ENCODE assay signal across 16 cellular contexts in the genomic region with DNA sequence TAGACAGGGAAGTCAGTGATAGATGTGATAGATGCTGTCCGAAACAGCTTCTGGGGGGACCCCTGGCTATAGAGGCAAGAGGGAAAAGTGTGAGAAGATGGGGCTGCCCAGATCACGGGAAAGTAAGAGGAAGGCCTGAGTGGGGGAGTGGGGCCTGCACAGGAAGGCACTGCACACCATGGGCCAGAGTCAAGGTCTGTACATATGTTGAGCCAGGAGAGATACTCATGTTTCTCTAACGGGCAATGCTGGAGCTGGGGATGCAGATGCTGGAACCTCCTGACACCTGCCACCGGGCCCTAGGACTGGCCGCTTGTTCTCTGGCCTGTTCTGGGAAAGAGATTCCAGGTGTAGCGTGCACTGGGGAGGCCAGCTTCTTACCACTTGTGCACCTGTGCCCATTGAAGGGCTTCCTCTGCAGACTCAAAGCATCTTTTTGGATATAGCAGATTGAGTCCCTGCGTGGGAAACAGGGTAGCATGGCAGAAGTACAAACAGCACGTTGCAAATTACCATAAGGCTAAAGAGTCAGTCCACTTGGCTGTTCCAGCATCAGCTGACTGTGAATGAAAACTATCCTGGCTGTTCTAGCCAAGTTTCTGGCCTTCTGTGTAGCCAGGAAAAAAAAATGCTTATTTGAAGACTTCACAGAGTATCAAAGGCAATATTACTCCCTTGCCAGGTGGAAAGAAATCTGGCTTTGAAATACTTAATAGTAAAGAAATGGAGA.
DNase-seq lines count a peak whose midpoint lies in the region; ATAC-seq, FAIRE-seq and TF ChIP-seq lines count a peak whose summit lies in the region.
"Had no signal": no experiment of that assay in that cellular context is flagged by ENCODE, and none has a peak within 500 bp of the region (broad histone marks: within the 10 kb centered on the region; RNA-seq: fewer than 3 reads in every experiment).

No MANE protein-coding gene starts in this region.

- H3K36me3 ChIP-seq in mammary epithelial cell (ENCODE audit: insufficient read depth, low read length), result no peaks in the 10 kb centered on the region
- H3K36me3 ChIP-seq in mesenchymal stem cell (ENCODE audit: control insufficient read depth in 1 of 2, insufficient read depth in 2 of 2, low read depth in 1 of 2, low read length in 2 of 2), result no peaks in the 10 kb centered on the region
- no peaks in the 10 kb centered on the region for H3K36me3 ChIP-seq in H7 (replicated peaks; ENCODE audit: control insufficient read depth, insufficient read depth, low read length)
- H3K36me3 ChIP-seq: ovary, Peyer's patch had no signal

- no peak for TF ChIP-seq POLR2A in H54 (IDR thresholded peaks at IDR 0.05; ENCODE audit: low read depth, low read length)

- H3K27ac ChIP-seq in mammary epithelial cell (ENCODE audit: insufficient read depth, low read depth, low read length) (peak overlapping the region; percentile 87), mesenchymal stem cell (ENCODE audit: low read length, poor library complexity, severe bottlenecking) (no peak overlapping the region)
- H3K27ac ChIP-seq: coronary artery, ovary, Peyer's patch had no signal

- no peak overlapping the region for H2BK15ac ChIP-seq in mesenchymal stem cell (ENCODE audit: low read depth, poor library complexity, severe bottlenecking)

- no peak for FAIRE-seq in H54 (lab: Jason Lieb, UNC)

- H3K4me1 ChIP-seq in mammary epithelial cell (ENCODE audit: insufficient read depth, low read length) (peaks cover 42% of the 10 kb centered on the region), mesenchymal stem cell (ENCODE audit: control insufficient read depth, insufficient read depth, low read depth, low read length) (peaks cover 6% of the 10 kb centered on the region)
- H3K4me1 ChIP-seq: Peyer's patch had no signal

- H3K4me2 ChIP-seq in mammary epithelial cell (ENCODE audit: insufficient read depth, low read depth, low read length) (no peak overlapping the region), mesenchymal stem cell (ENCODE audit: low read length, poor library complexity, severe bottlenecking) (no peak overlapping the region)

- CTCF ChIA-PET in mammary epithelial cell (lab: Charles Lee; ENCODE audit: low non-redundant PET), result no interaction called here

- 83% methylated on average over 8 of the region's 8 CpGs for WGBS in mammary epithelial cell (ENCODE audit: low coverage, missing lambda C conversion rate)
- 94% methylated on average over 8 of the region's 8 CpGs for WGBS in mesenchymal stem cell

- no peak overlapping the region for H4K8ac ChIP-seq in mesenchymal stem cell (ENCODE audit: low read length)

- no peak overlapping the region for H2BK5ac ChIP-seq in mesenchymal stem cell (ENCODE audit: low read depth, low read length, poor library complexity, severe bottlenecking)

- H3K79me2 ChIP-seq in mammary epithelial cell (ENCODE audit: insufficient read depth, low read length), result no peaks in the 10 kb centered on the region

- TF ChIP-seq CTCF in mammary epithelial cell (conservative IDR thresholded peaks at IDR 0.05 in 1 of 2, IDR thresholded peaks at IDR 0.05 in 1 of 2; ENCODE audit: extremely low read depth in 1 of 2, insufficient read depth in 1 of 2, low read depth in 1 of 2, low read length in 2 of 2), result no peak

- no peak overlapping the region for H2BK120ac ChIP-seq in mesenchymal stem cell (ENCODE audit: low read depth, low read length)

- dilution Hi-C loops in mammary epithelial cell (cut with HindIII; ENCODE audit: low sequenced_read_pairs), result no loop called here

- no TSS peak for BruUV-seq in mammary epithelial cell (replicated peaks; lab: Mats Ljungman, UMichigan)

- H3K9ac ChIP-seq in mammary epithelial cell (ENCODE audit: insufficient read depth, low read length) (no peak overlapping the region), mesenchymal stem cell (ENCODE audit: low read length) (peak overlapping the region; percentile 42)

- H3K27me3 ChIP-seq in mammary epithelial cell (ENCODE audit: insufficient read depth, low read length) (no peaks in the 10 kb centered on the region), mesenchymal stem cell (ENCODE audit: control insufficient read depth in 1 of 2, insufficient read depth in 1 of 2, low read length in 2 of 2) (no peaks in the 10 kb centered on the region), H7 (ENCODE audit: control insufficient read depth, insufficient read depth, low read length) (no peaks in the 10 kb centered on the region)
- H3K27me3 ChIP-seq: ovary, Peyer's patch had no signal

- no peaks in the 10 kb centered on the region for H4K20me1 ChIP-seq in mammary epithelial cell (ENCODE audit: insufficient read depth, low read length)

- no peak overlapping the region for H2AK5ac ChIP-seq in mesenchymal stem cell (ENCODE audit: low read length, severe bottlenecking)

- H4K91ac ChIP-seq in mesenchymal stem cell (ENCODE audit: low read length), result peak overlapping the region; percentile 11

- no peak overlapping the region for H3K4me3 ChIP-seq in mammary epithelial cell (replicated peaks in 1 of 3; ENCODE audit: insufficient read depth in 1 of 3, low read depth in 2 of 3, low read length in 3 of 3)
- H3K4me3 ChIP-seq in mesenchymal stem cell (ENCODE audit: insufficient read depth in 1 of 2, low read depth in 1 of 2, low read length in 2 of 2), result no peak overlapping the region
- H3K4me3 ChIP-seq in H7 (ENCODE audit: insufficient read depth, low read depth, low read length), result no peak overlapping the region
- H3K4me3 ChIP-seq: coronary artery, ovary, Peyer's patch had no signal

- no peaks in the 10 kb centered on the region for H3K79me1 ChIP-seq in mesenchymal stem cell (replicated peaks; ENCODE audit: low read length, poor library complexity, severe bottlenecking)

- in situ Hi-C loops in mammary epithelial cell (cut with MboI; ENCODE audit: low sequenced_read_pairs in 2 of 2), result loop anchor here in 1 of 2 donors (5.0 kb wide), 1 partner anchor 74 kb away; no protein-coding TSS in a partner anchor

- no peak overlapping the region for H3K4ac ChIP-seq in mesenchymal stem cell (ENCODE audit: low read depth in 1 of 2, low read length in 2 of 2)

- H2AFZ ChIP-seq in mammary epithelial cell (ENCODE audit: low read depth, low read length) (no peak overlapping the region), mesenchymal stem cell (ENCODE audit: low read depth, low read length) (no peak overlapping the region)

- no peak overlapping the region for H3K23ac ChIP-seq in mesenchymal stem cell (ENCODE audit: low read length in 2 of 2)

- H3K14ac ChIP-seq in mesenchymal stem cell (ENCODE audit: low read length in 2 of 2), result no peak overlapping the region

- DNase-seq in Right ventricle myocardium superior (no peak), cardiac septum (ENCODE audit: low spot score) (no peak), mammary epithelial cell (no peak), mesenchymal stem cell (no peak), kidney glomerular epithelial cell (lab: John Stamatoyannopoulos, UW) (no peak), activated gamma-delta T cell treated with Interleukin-2 at 50 U/mL for 16 hours (no peak), H7 (no peak), H54 (ENCODE audit: insufficient read length, low spot score) (no peak)
- DNase-seq: activated CD4-positive, CD25-positive, alpha-beta regulatory T cell treated with anti-CD3 and anti-CD28 coated beads, Interleukin-2, amount 50 U/mL, for 72 hours; activated T-cell treated with anti-CD3 and anti-CD28 coated beads, Interleukin-2, amount 50 U/mL, for 24 hours; mesendoderm; Peyer's patch; stimulated activated CD4-positive, alpha-beta T cell treated with anti-CD3 and anti-CD28 coated beads, Interleukin-12 subunit alpha, Interleukin-12 subunit beta, amount 100 ng/mL, for 4 hours had no signal

- ATAC-seq in Right ventricle myocardium superior (ENCODE audit: poor library complexity), result peak; percentile 54
- ATAC-seq: esophagus mucosa had no signal

- H3K18ac ChIP-seq in mesenchymal stem cell (ENCODE audit: low read depth in 1 of 2, low read length in 2 of 2), result no peak overlapping the region

- H2BK12ac ChIP-seq in mesenchymal stem cell (ENCODE audit: low read length in 2 of 2), result no peak overlapping the region

- intact Hi-C loops in Right ventricle myocardium superior (cut with DNase I) (no loop called here), cardiac septum (cut with DNase I) (no loop called here), mammary epithelial cell (cut with micrococcal nuclease) (loop anchor here (2.0 kb wide), 3 partner anchors 18 to 76 kb away; a partner anchor contains a TSS)

- H3K9me3 ChIP-seq in mammary epithelial cell (replicated peaks; ENCODE audit: insufficient read depth, low read length), result peaks cover 2% of the 10 kb centered on the region
- H3K9me3 ChIP-seq in mesenchymal stem cell (ENCODE audit: control insufficient read depth, low read length), result peaks cover 3% of the 10 kb centered on the region
- H3K9me3 ChIP-seq: ovary, Peyer's patch had no signal
